Comparison of ENCODE assay signal across 8 cellular contexts in the genomic region with DNA sequence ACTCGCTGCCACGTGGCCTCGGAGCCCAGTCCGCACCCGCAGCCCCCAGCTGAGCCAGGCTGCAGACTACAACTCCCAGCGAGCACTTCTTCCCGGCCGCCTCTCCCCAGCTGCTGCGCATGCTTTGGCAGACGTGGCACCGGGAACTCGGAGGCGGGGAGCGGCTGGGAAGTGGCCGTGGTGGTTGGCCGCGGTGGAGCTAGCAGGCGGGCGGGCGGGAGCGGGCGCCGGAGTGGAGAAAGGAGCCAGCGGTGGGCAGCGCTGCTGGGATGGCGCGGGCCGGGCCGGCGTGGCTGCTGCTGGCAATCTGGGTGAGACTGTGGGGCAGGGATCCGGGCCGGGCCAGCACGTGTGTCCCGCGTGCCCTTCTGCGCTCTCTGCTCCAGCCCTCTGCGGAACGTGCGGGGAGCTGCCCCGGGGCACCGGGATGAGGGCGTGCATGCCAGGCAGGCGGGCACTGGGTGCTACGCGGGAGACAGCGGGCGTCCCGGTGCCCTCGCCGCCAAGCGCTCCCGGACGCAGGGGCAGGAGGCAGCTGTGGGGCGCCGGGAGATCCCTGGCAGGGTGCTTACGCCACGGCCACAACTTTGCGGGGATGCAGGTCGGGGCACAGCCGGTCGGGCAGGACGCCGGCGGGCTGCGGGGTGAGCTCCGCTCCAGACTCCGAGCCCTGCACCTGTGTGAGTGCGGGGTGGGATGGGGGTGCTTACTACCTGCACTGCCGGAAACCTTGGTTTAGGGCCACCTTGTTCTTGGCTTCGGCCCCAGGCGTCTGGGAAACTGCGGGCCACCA. TPM values are rescaled to one million over a fixed set of nuclear protein-coding genes. Genes with fewer than 3 reads are reported as not detected.
DNase-seq lines count a peak whose midpoint lies in the region; ATAC-seq and TF ChIP-seq lines count a peak whose summit lies in the region.

A gene (plus strand): TSS at position 130 of the 793 bp plus-strand sequence. CDS start 140 bp downstream, at position 270.

- H3K27me3 Mint-ChIP-seq in HFFc6 (ENCODE audit: insufficient read depth) (peaks cover 10% of the 10 kb centered on the region), type B pancreatic cell (peaks cover 12% of the 10 kb centered on the region)
- H3K27me3 Mint-ChIP-seq in activated naive CD8-positive, alpha-beta T cell treated with anti-CD3 and anti-CD28 coated beads, Interleukin-2, amount 50 U/mL, for 24 hours = peaks cover 2% of the 10 kb centered on the region

- peak within 1 kb of the TSS; percentile 97 for H3K18ac ChIP-seq in trophoblast cell (ENCODE audit: low read length)

- H3K27ac Mint-ChIP-seq in HFFc6 (peak within 1 kb of the TSS; percentile 86), type B pancreatic cell (peak within 1 kb of the TSS; percentile 70)
- H3K27ac Mint-ChIP-seq in activated naive CD8-positive, alpha-beta T cell treated with anti-CD3 and anti-CD28 coated beads, Interleukin-2, amount 50 U/mL, for 24 hours = peak within 1 kb of the TSS; percentile 67

- peak within 1 kb of the TSS; percentile 92 for H2AFZ ChIP-seq in trophoblast cell (ENCODE audit: insufficient read depth, low read length, poor library complexity)

- peak within 1 kb of the TSS; percentile 98 for H3K4ac ChIP-seq in trophoblast cell (ENCODE audit: low read depth, low read length)

- peak within 1 kb of the TSS; percentile 97 for H2AK5ac ChIP-seq in trophoblast cell (ENCODE audit: low read length)

- H3K9me3 ChIP-seq in heart left ventricle (no peaks in the 10 kb centered on the region), trophoblast cell (ENCODE audit: insufficient read depth, low read depth, low read length) (no peaks in the 10 kb centered on the region)

- H3K27ac ChIP-seq in heart left ventricle (peak within 1 kb of the TSS; percentile 15 to 86 (median 74)), trophoblast cell (ENCODE audit: low read depth, low read length) (peak within 1 kb of the TSS; percentile 23)

- H3K23ac ChIP-seq in trophoblast cell (ENCODE audit: low read length) = no peak within 1 kb of the TSS

- peak; percentile 81 for DNase-seq in GM06990 (ENCODE audit: extremely low read depth, insufficient read length)
- peak; percentile 85 for DNase-seq in HFFc6
- DNase-seq in NCI-H1092 (lab: John Stamatoyannopoulos, UW) = peak; percentile 91
- peak; percentile 84 for DNase-seq in activated naive CD8-positive, alpha-beta T cell treated with anti-CD3 and anti-CD28 coated beads, Interleukin-2, amount 50 U/mL, for 24 hours
- DNase-seq in heart left ventricle = peak; percentile 92 to 95 (median 94)
- peak; percentile 83 to 89 for DNase-seq in trophoblast cell
- peak; percentile 88 for DNase-seq in type B pancreatic cell (ENCODE audit: extremely low spot score, unreplicated experiment)

- TF ChIP-seq CTCF in GM06990 (IDR thresholded peaks at IDR 0.05; ENCODE audit: insufficient read depth, low read length, poor library complexity, severe bottlenecking) (no peak), HFFc6 (IDR thresholded peaks at IDR 0.05) (no peak), heart left ventricle (IDR thresholded peaks at IDR 0.05) (peak in 1 of 12 donors; percentile 8), type B pancreatic cell (conservative IDR thresholded peaks at IDR 0.05) (no peak)

- H3K4me1 Mint-ChIP-seq in HFFc6 (ENCODE audit: low read depth) (peaks cover 28% of the 10 kb centered on the region), type B pancreatic cell (ENCODE audit: unreplicated experiment) (peaks cover 34% of the 10 kb centered on the region)
- peaks cover 45% of the 10 kb centered on the region for H3K4me1 Mint-ChIP-seq in activated naive CD8-positive, alpha-beta T cell treated with anti-CD3 and anti-CD28 coated beads, Interleukin-2, amount 50 U/mL, for 24 hours

- peak within 1 kb of the TSS; percentile 98 for H4K8ac ChIP-seq in trophoblast cell (ENCODE audit: low read depth, low read length)

- peak within 1 kb of the TSS; percentile 98 for H3K14ac ChIP-seq in trophoblast cell (ENCODE audit: low read length)

- peak within 1 kb of the TSS; percentile 79 for H4K12ac ChIP-seq in trophoblast cell (ENCODE audit: low read depth, low read length)

- H3K27me3 ChIP-seq in GM06990 (replicated peaks; ENCODE audit: control insufficient read depth, insufficient read depth, low read length) (no peaks in the 10 kb centered on the region), heart left ventricle (no peaks in the 10 kb centered on the region), trophoblast cell (ENCODE audit: insufficient read depth, low read length) (no peaks in the 10 kb centered on the region)

- H3K4me3 Mint-ChIP-seq in HFFc6 (peak within 1 kb of the TSS; percentile 98), type B pancreatic cell (peak within 1 kb of the TSS; percentile 94)
- peak within 1 kb of the TSS; percentile 91 for H3K4me3 Mint-ChIP-seq in activated naive CD8-positive, alpha-beta T cell treated with anti-CD3 and anti-CD28 coated beads, Interleukin-2, amount 50 U/mL, for 24 hours

- peak in 1 of 2 donors; percentile 76 for TF ChIP-seq POLR2A in heart left ventricle (IDR thresholded peaks at IDR 0.05)

- peak; percentile 96 for ATAC-seq in SK-N-SH treated with all-trans-retinoic acid at 6 μM for 48 hours
- ATAC-seq in activated naive CD8-positive, alpha-beta T cell treated with anti-CD3 and anti-CD28 coated beads, Interleukin-2, amount 50 U/mL, for 24 hours = peak; percentile 85
- peak; percentile 95 to 98 (median 98) for ATAC-seq in heart left ventricle

- peak within 1 kb of the TSS; percentile 97 for H4K91ac ChIP-seq in trophoblast cell (ENCODE audit: low read depth, low read length)

- H3K9ac ChIP-seq in trophoblast cell (ENCODE audit: low read length) = peak within 1 kb of the TSS; percentile 85

- no peaks in the 10 kb centered on the region for H3K36me3 Mint-ChIP-seq in HFFc6 (ENCODE audit: low read depth)
- peaks cover 9% of the 10 kb centered on the region for H3K36me3 Mint-ChIP-seq in activated naive CD8-positive, alpha-beta T cell treated with anti-CD3 and anti-CD28 coated beads, Interleukin-2, amount 50 U/mL, for 24 hours (ENCODE audit: low read depth)
- H3K36me3 Mint-ChIP-seq in type B pancreatic cell = no peaks in the 10 kb centered on the region

- H2BK120ac ChIP-seq in trophoblast cell (ENCODE audit: insufficient read depth, low read length, poor library complexity) = peak within 1 kb of the TSS; percentile 92

- peak within 1 kb of the TSS; percentile 98 for H3K4me3 ChIP-seq in GM06990 (replicated peaks; ENCODE audit: low read depth, low read length)
- peak within 1 kb of the TSS; percentile 67 to 98 (median 90) for H3K4me3 ChIP-seq in heart left ventricle
- H3K4me3 ChIP-seq in trophoblast cell (ENCODE audit: low read depth, low read length) = peak within 1 kb of the TSS; percentile 100

- H3K4me2 ChIP-seq in trophoblast cell (ENCODE audit: low read length) = peak within 1 kb of the TSS; percentile 91

- H3K36me3 ChIP-seq in GM06990 (ENCODE audit: control insufficient read depth, insufficient read depth, low read length) (no peaks in the 10 kb centered on the region; the same call in 1 of the 2 replicates), heart left ventricle (no peaks in the 10 kb centered on the region), trophoblast cell (ENCODE audit: control insufficient read depth in 1 of 2, insufficient read depth in 2 of 2, low read length in 2 of 2) (no peaks in the 10 kb centered on the region)

- H3K9me3 Mint-ChIP-seq in HFFc6 (no peaks in the 10 kb centered on the region), type B pancreatic cell (no peaks in the 10 kb centered on the region)
- H3K9me3 Mint-ChIP-seq in activated naive CD8-positive, alpha-beta T cell treated with anti-CD3 and anti-CD28 coated beads, Interleukin-2, amount 50 U/mL, for 24 hours = no peaks in the 10 kb centered on the region

- peak within 1 kb of the TSS; percentile 73 for H2BK12ac ChIP-seq in trophoblast cell (ENCODE audit: low read length)

- H3K4me1 ChIP-seq in heart left ventricle = peaks cover 0 to 40% (median 24%) of the 10 kb centered on the region in 12 donors
- H3K4me1 ChIP-seq in trophoblast cell (ENCODE audit: control insufficient read depth in 1 of 2, insufficient read depth in 2 of 2, low read length in 2 of 2) = peaks cover 13 to 19% of the 10 kb centered on the region in 2 experiments

- peak within 1 kb of the TSS; percentile 91 for H2BK5ac ChIP-seq in trophoblast cell (ENCODE audit: low read depth, low read length, poor library complexity)

- WGBS in heart left ventricle, 4 donors = 0 to 1% (median 0%) methylated on average over 36 to 72 of the region's 72 CpGs
- no CpG with 5 or more reads among the region's 72 CpGs for WGBS in trophoblast cell (ENCODE audit: extremely low coverage, insufficient coverage, insufficient read length)

- peaks cover 17% of the 10 kb centered on the region for H3K79me1 ChIP-seq in trophoblast cell (ENCODE audit: low read length)

- intact Hi-C loops in heart left ventricle (cut with DNase I) = loop anchor here in 2 of 10 donors (2.0 to 10.0 kb wide), 3 partner anchors 16 to 188 kb away; a partner anchor contains a TSS

- peaks cover 22% of the 10 kb centered on the region for H3K79me2 ChIP-seq in trophoblast cell (ENCODE audit: control insufficient read depth, insufficient read depth, low read length, poor library complexity)

TF ChIP-seq in SK-N-SH treated with all-trans-retinoic acid at 6 μM for 48 hours, 23 proteins besides CTCF, POLR2A, EP300 and RAD21 (continues in another document):
- TF ChIP-seq TOX (CRISPR knock-in tag; IDR thresholded peaks at IDR 0.05; ENCODE audit: borderline replicate concordance) (no peak), ZFP3 (CRISPR knock-in tag; IDR thresholded peaks at IDR 0.05) (no peak), ZC3H10 (CRISPR knock-in tag; IDR thresholded peaks at IDR 0.05) (no peak)
- TF ChIP-seq, protein P1, sequence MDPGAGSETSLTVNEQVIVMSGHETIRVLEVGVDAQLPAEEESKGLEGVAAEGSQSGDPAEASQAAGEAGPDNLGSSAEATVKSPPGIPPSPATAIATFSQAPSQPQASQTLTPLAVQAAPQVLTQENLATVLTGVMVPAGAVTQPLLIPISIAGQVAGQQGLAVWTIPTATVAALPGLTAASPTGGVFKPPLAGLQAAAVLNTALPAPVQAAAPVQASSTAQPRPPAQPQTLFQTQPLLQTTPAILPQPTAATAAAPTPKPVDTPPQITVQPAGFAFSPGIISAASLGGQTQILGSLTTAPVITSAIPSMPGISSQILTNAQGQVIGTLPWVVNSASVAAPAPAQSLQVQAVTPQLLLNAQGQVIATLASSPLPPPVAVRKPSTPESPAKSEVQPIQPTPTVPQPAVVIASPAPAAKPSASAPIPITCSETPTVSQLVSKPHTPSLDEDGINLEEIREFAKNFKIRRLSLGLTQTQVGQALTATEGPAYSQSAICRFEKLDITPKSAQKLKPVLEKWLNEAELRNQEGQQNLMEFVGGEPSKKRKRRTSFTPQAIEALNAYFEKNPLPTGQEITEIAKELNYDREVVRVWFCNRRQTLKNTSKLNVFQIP (CRISPR knock-in tag; IDR thresholded peaks at IDR 0.05; ENCODE audit: borderline replicate concordance, low read depth) = no peak

RNA-seq across cellular contexts. Expression of the gene that starts here (rescaled TPM):
- total RNA-seq in HFFc6 (2021; fragmentation: NEBNext Ultra II Directional; extraction: Animal tissue kit (Norgen Biotek cat#: 25700)) = 10 to 100 TPM; 30.7 to 49.0 (median 38.1) TPM
- total RNA-seq in heart left ventricle (10 to 100 TPM in 2 of 9 donors, 1 to 10 TPM in 7; 3.3 to 16.3 (median 6.4) TPM), type B pancreatic cell (ENCODE audit: low replicate concordance) (28.5 and 48.4 TPM in 2 replicates)
- polyA plus RNA-seq in heart left ventricle = 1 to 10 TPM; 3.7 to 7.3 TPM
- polyA plus RNA-seq in trophoblast cell (2013) = 77.0 and 78.2 TPM in 2 replicates

Comparison
In these comparisons a context has a peak if more than half of its experiments do, and no peak if none do; other contexts are left out.
1. Peak in every context shown above with its lines: DNase-seq, ATAC-seq, H3K4me3 ChIP-seq and H3K27ac ChIP-seq.